In the genomic region with DNA sequence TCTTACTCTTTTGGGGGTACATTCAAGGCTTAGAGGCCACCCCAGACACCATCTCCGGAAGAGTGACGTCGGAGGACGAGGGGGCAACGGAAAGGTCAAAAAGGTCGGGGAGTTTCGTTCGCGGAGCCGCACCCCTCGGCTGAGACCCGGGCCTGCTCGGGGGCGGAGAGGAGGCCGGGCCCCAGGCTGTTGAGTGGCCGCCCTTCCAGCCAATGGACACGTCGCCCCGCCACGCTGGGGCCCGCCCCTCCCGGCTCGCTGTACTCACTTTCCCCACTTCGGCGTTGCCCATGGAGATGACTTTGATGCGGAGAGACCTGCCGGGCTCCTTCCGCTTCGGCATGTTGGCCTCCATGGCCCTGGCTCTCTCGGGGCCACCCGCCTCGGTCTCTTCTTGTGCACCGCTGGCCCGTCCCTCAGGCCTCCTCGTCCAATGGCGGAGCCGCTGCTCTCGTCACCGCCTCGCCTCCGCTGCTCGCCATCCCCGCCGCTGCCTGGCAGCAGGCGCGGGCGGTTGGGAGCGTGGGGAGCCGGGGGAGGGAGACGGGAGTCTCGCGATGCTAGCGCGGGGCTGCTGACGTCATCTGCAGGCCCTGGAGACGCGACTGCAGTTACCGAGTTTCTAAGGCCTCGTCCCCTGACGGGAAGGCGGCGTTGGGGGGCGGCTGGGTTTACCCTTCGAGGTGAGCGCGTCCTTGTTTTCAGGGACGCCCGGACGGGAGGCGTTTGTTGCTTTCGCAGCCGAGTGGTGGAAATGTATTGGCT, we compare ENCODE assay signal across 1 cellular context.
TF ChIP-seq lines count a peak whose summit lies in the region.

Gene DNAJC27 (minus strand): TSS at position 406 of the 765 bp plus-strand sequence. CDS start 51 bp downstream, at position 355.

TF ChIP-seq in HepG2, 621 proteins besides CTCF, POLR2A, EP300 and RAD21 (continued from another document and continues in another):
- TF ChIP-seq, protein P1, sequence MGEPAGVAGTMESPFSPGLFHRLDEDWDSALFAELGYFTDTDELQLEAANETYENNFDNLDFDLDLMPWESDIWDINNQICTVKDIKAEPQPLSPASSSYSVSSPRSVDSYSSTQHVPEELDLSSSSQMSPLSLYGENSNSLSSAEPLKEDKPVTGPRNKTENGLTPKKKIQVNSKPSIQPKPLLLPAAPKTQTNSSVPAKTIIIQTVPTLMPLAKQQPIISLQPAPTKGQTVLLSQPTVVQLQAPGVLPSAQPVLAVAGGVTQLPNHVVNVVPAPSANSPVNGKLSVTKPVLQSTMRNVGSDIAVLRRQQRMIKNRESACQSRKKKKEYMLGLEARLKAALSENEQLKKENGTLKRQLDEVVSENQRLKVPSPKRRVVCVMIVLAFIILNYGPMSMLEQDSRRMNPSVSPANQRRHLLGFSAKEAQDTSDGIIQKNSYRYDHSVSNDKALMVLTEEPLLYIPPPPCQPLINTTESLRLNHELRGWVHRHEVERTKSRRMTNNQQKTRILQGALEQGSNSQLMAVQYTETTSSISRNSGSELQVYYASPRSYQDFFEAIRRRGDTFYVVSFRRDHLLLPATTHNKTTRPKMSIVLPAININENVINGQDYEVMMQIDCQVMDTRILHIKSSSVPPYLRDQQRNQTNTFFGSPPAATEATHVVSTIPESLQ (CRISPR knock-in tag; conservative IDR thresholded peaks at IDR 0.05) = peak; percentile 78; the same call in 1 of the 2 replicates
- peak; percentile 83 for TF ChIP-seq KLF11 (CRISPR knock-in tag; IDR thresholded peaks at IDR 0.05)
- TF ChIP-seq BRD4 (CRISPR knock-in tag; IDR thresholded peaks at IDR 0.05) = peak; percentile 88
- TF ChIP-seq ZNF773 (CRISPR knock-in tag; IDR thresholded peaks at IDR 0.05; ENCODE audit: borderline replicate concordance) = no peak
- TF ChIP-seq ZNF235 (CRISPR knock-in tag; IDR thresholded peaks at IDR 0.05; ENCODE audit: borderline replicate concordance) = peak; percentile 45
- TF ChIP-seq, protein P2, sequence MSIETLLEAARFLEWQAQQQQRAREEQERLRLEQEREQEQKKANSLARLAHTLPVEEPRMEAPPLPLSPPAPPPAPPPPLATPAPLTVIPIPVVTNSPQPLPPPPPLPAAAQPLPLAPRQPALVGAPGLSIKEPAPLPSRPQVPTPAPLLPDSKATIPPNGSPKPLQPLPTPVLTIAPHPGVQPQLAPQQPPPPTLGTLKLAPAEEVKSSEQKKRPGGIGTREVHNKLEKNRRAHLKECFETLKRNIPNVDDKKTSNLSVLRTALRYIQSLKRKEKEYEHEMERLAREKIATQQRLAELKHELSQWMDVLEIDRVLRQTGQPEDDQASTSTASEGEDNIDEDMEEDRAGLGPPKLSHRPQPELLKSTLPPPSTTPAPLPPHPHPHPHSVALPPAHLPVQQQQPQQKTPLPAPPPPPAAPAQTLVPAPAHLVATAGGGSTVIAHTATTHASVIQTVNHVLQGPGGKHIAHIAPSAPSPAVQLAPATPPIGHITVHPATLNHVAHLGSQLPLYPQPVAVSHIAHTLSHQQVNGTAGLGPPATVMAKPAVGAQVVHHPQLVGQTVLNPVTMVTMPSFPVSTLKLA (IDR thresholded peaks at IDR 0.05) = no peak
- TF ChIP-seq, protein P3, sequence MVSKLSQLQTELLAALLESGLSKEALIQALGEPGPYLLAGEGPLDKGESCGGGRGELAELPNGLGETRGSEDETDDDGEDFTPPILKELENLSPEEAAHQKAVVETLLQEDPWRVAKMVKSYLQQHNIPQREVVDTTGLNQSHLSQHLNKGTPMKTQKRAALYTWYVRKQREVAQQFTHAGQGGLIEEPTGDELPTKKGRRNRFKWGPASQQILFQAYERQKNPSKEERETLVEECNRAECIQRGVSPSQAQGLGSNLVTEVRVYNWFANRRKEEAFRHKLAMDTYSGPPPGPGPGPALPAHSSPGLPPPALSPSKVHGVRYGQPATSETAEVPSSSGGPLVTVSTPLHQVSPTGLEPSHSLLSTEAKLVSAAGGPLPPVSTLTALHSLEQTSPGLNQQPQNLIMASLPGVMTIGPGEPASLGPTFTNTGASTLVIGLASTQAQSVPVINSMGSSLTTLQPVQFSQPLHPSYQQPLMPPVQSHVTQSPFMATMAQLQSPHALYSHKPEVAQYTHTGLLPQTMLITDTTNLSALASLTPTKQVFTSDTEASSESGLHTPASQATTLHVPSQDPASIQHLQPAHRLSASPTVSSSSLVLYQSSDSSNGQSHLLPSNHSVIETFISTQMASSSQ (IDR thresholded peaks at IDR 0.05; ENCODE audit: low read depth) = no peak
- TF ChIP-seq, protein P3 (CRISPR knock-in tag; IDR thresholded peaks at IDR 0.05; ENCODE audit: borderline replicate concordance) = peak; percentile 22; the same call in 1 of the 2 replicates
- TF ChIP-seq ZFP41 (CRISPR knock-in tag; IDR thresholded peaks at IDR 0.05; ENCODE audit: borderline replicate concordance) = peak; percentile 52
- no peak for TF ChIP-seq SRSF1 (optimal IDR thresholded peaks at IDR 0.05; ENCODE audit: low read depth, low read length)
- TF ChIP-seq, protein P4, sequence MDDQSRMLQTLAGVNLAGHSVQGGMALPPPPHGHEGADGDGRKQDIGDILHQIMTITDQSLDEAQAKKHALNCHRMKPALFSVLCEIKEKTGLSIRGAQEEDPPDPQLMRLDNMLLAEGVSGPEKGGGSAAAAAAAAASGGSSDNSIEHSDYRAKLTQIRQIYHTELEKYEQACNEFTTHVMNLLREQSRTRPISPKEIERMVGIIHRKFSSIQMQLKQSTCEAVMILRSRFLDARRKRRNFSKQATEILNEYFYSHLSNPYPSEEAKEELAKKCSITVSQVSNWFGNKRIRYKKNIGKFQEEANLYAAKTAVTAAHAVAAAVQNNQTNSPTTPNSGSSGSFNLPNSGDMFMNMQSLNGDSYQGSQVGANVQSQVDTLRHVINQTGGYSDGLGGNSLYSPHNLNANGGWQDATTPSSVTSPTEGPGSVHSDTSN (CRISPR knock-in tag; IDR thresholded peaks at IDR 0.05; ENCODE audit: borderline replicate concordance) = peak; percentile 92; the same call in 1 of the 2 replicates
- no peak for TF ChIP-seq SCMH1 (CRISPR knock-in tag; IDR thresholded peaks at IDR 0.05; ENCODE audit: borderline replicate concordance)
- TF ChIP-seq SNAI1 (CRISPR knock-in tag; IDR thresholded peaks at IDR 0.05; ENCODE audit: borderline replicate concordance) = peak; percentile 71
- peak; percentile 86; the same call in 1 of the 2 replicates for TF ChIP-seq ZNF275 (CRISPR knock-in tag; IDR thresholded peaks at IDR 0.05; ENCODE audit: borderline replicate concordance)
- TF ChIP-seq ZNF569 (CRISPR knock-in tag; IDR thresholded peaks at IDR 0.05; ENCODE audit: borderline replicate concordance) = peak; percentile 71; the same call in 1 of the 2 replicates
- TF ChIP-seq TBX2 (CRISPR knock-in tag; IDR thresholded peaks at IDR 0.05; ENCODE audit: borderline replicate concordance) = peak; percentile 87
- TF ChIP-seq, protein P5, sequence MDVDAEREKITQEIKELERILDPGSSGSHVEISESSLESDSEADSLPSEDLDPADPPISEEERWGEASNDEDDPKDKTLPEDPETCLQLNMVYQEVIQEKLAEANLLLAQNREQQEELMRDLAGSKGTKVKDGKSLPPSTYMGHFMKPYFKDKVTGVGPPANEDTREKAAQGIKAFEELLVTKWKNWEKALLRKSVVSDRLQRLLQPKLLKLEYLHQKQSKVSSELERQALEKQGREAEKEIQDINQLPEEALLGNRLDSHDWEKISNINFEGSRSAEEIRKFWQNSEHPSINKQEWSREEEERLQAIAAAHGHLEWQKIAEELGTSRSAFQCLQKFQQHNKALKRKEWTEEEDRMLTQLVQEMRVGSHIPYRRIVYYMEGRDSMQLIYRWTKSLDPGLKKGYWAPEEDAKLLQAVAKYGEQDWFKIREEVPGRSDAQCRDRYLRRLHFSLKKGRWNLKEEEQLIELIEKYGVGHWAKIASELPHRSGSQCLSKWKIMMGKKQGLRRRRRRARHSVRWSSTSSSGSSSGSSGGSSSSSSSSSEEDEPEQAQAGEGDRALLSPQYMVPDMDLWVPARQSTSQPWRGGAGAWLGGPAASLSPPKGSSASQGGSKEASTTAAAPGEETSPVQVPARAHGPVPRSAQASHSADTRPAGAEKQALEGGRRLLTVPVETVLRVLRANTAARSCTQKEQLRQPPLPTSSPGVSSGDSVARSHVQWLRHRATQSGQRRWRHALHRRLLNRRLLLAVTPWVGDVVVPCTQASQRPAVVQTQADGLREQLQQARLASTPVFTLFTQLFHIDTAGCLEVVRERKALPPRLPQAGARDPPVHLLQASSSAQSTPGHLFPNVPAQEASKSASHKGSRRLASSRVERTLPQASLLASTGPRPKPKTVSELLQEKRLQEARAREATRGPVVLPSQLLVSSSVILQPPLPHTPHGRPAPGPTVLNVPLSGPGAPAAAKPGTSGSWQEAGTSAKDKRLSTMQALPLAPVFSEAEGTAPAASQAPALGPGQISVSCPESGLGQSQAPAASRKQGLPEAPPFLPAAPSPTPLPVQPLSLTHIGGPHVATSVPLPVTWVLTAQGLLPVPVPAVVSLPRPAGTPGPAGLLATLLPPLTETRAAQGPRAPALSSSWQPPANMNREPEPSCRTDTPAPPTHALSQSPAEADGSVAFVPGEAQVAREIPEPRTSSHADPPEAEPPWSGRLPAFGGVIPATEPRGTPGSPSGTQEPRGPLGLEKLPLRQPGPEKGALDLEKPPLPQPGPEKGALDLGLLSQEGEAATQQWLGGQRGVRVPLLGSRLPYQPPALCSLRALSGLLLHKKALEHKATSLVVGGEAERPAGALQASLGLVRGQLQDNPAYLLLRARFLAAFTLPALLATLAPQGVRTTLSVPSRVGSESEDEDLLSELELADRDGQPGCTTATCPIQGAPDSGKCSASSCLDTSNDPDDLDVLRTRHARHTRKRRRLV (CRISPR knock-in tag; IDR thresholded peaks at IDR 0.05) = peak; percentile 63; the same call in 1 of the 2 replicates
- peak; percentile 73; the same call in 1 of the 2 replicates for TF ChIP-seq FOXA3 (CRISPR knock-in tag; IDR thresholded peaks at IDR 0.05)
- TF ChIP-seq KDM5A (IDR thresholded peaks at IDR 0.05; ENCODE audit: borderline replicate concordance, low read length) = peak; percentile 60
- TF ChIP-seq ARID2 (CRISPR knock-in tag; IDR thresholded peaks at IDR 0.05; ENCODE audit: borderline replicate concordance) = no peak
- peak; percentile 93; the same call in 1 of the 2 replicates for TF ChIP-seq KDM5B (CRISPR knock-in tag; IDR thresholded peaks at IDR 0.05; ENCODE audit: borderline replicate concordance)
- TF ChIP-seq HMGXB4 (CRISPR knock-in tag; IDR thresholded peaks at IDR 0.05; ENCODE audit: borderline replicate concordance in 1 of 2, low read depth in 1 of 2) = peak; percentile 93 to 94
- peak; percentile 81; the same call in 1 of the 2 replicates for TF ChIP-seq ZNF280B (CRISPR knock-in tag; IDR thresholded peaks at IDR 0.05; ENCODE audit: borderline replicate concordance)
- TF ChIP-seq HNRNPK (IDR thresholded peaks at IDR 0.05; ENCODE audit: low read depth, low read length, poor library complexity, severe bottlenecking) = peak; percentile 77
- peak; percentile 78 for TF ChIP-seq TEAD3 (CRISPR knock-in tag; optimal IDR thresholded peaks at IDR 0.05; ENCODE audit: borderline replicate concordance)
- peak; percentile 91 for TF ChIP-seq ZFP91 (CRISPR knock-in tag; IDR thresholded peaks at IDR 0.05; ENCODE audit: borderline replicate concordance)
- TF ChIP-seq SRSF4 (IDR thresholded peaks at IDR 0.05; ENCODE audit: low read depth, low read length, poor library complexity, severe bottlenecking) = no peak
- TF ChIP-seq GZF1 (CRISPR knock-in tag; IDR thresholded peaks at IDR 0.05) = peak; percentile 73
